Comparison of ENCODE assay signal across 37 cellular contexts in the genomic region with DNA sequence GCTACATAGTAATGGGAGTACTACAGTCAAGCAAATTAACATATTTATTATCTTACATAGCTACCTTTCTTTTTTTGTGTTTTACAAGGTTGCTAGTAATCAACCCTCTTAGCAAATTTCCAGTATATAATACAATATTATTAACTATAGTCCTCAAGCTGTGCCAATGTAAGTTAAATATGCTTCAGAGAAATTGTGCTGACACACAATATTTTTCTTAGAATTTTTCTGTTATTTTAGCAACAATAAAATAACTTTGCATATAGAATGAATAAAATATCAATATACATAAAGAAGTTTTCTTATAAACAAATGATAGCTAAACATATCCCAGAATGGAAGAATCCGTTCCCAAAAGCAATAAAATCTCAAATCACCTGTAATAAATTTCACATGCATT.
"Had no signal": no experiment of that assay in that cellular context is flagged by ENCODE, and none has a peak within 500 bp of the region (broad histone marks: within the 10 kb centered on the region; RNA-seq: fewer than 3 reads in every experiment).

No MANE protein-coding gene starts in this region.

- H3K4me3 ChIP-seq: adrenal gland, body of pancreas, breast epithelium had no signal

- FAIRE-seq: astrocyte, TTC549 had no signal

- H3K27me3 Mint-ChIP-seq: activated B cell treated with CpG ODN at 0.5 μM for 24 hours; activated CD4-positive, alpha-beta memory T cell treated with anti-CD3 and anti-CD28 coated beads for 36 hours; activated CD4-positive, alpha-beta T cell treated with anti-CD3 and anti-CD28 coated beads, Interleukin-2, amount 10 ng/mL, durations not matched to agents 24 days and 14 days; activated CD8-positive, alpha-beta T cell treated with anti-CD3 and anti-CD28 coated beads for 36 hours; activated naive CD8-positive, alpha-beta T cell treated with anti-CD3 and anti-CD28 coated beads for 36 hours; activated T-helper 17 cell treated with anti-CD3 and anti-CD28 coated beads, Interleukin-2, amount 50 U/mL, for 72 hours had no signal

- H3K9me3 ChIP-seq: body of pancreas, breast epithelium had no signal

- ATAC-seq: activated CD8-positive, alpha-beta T cell treated with anti-CD3 and anti-CD28 coated beads for 36 hours; activated naive CD4-positive, alpha-beta T cell treated with anti-CD3 and anti-CD28 coated beads, Interleukin-2, amount 50 U/mL, for 72 hours; activated T-cell treated with anti-CD3 and anti-CD28 coated beads, Interleukin-2, amount 50 U/mL, for 4 hours; activated T-cell treated with anti-CD3 and anti-CD28 coated beads, Interleukin-2, amount 50 U/mL, for 72 hours; activated T-helper 17 cell treated with anti-CD3 and anti-CD28 coated beads, Interleukin-2, amount 50 U/mL, for 72 hours; body of pancreas had no signal

- H3K27ac ChIP-seq: adrenal gland, body of pancreas, brain microvascular endothelial cell, breast epithelium, VCaP had no signal

- DNase-seq: activated B cell treated with CpG ODN at 0.5 μM for 24 hours; activated CD4-positive, alpha-beta memory T cell treated with anti-CD3 and anti-CD28 coated beads for 36 hours; activated CD4-positive, alpha-beta T cell treated with anti-CD3 and anti-CD28 coated beads for 4 hours; activated CD4-positive, alpha-beta T cell treated with anti-CD3 and anti-CD28 coated beads, Interleukin-2, amount 10 ng/mL, durations not matched to agents 24 days and 14 days; activated CD4-positive, alpha-beta T cell treated with anti-CD3 and anti-CD28 coated beads, Interleukin-2, amount 50 U/mL, for 1 hour; activated CD4-positive, alpha-beta T cell treated with anti-CD3 and anti-CD28 coated beads, Interleukin-2, amount 50 U/mL, for 4 hours; activated CD4-positive, CD25-positive, alpha-beta regulatory T cell treated with anti-CD3 and anti-CD28 coated beads, Interleukin-2, amount 50 U/mL, for 72 hours; activated CD8-positive, alpha-beta memory T cell treated with anti-CD3 and anti-CD28 coated beads, Interleukin-2, amount 50 U/mL, for 4 hours; activated CD8-positive, alpha-beta T cell treated with anti-CD3 and anti-CD28 coated beads for 36 hours; activated effector memory CD4-positive, alpha-beta T cell treated with anti-CD3 and anti-CD28 coated beads, Interleukin-2, amount 50 U/mL, for 16 hours; activated gamma-delta T cell treated with Interleukin-2 at 50 U/mL for 16 hours; activated naive CD4-positive, alpha-beta T cell; activated naive CD4-positive, alpha-beta T cell treated with anti-CD3 and anti-CD28 coated beads for 36 hours; activated naive CD4-positive, alpha-beta T cell treated with anti-CD3 and anti-CD28 coated beads, Interleukin-2, amount 50 U/mL, for 16 hours; activated naive CD8-positive, alpha-beta T cell treated with anti-CD3 and anti-CD28 coated beads for 36 hours; activated T-cell treated with anti-CD3 and anti-CD28 coated beads for 4 hours; activated T-cell treated with anti-CD3 and anti-CD28 coated beads, Interleukin-2, amount 50 U/mL, for 1 hour; activated T-cell treated with anti-CD3 and anti-CD28 coated beads, Interleukin-2, amount 50 U/mL, for 4 hours; activated T-cell treated with anti-CD3 and anti-CD28 coated beads, Interleukin-2, amount 50 U/mL, for 72 hours; adrenal gland; amniotic stem cell; aorta; body of pancreas; brain microvascular endothelial cell; central memory CD4-positive, alpha-beta T cell; T-helper 1 cell; T-helper 2 cell; T-helper 9 cell had no signal

- H3K9me3 Mint-ChIP-seq: activated B cell treated with CpG ODN at 0.5 μM for 24 hours had no signal

- H3K27ac Mint-ChIP-seq: activated B cell treated with CpG ODN at 0.5 μM for 24 hours; activated CD4-positive, alpha-beta memory T cell treated with anti-CD3 and anti-CD28 coated beads for 36 hours; activated CD4-positive, alpha-beta T cell treated with anti-CD3 and anti-CD28 coated beads, Interleukin-2, amount 10 ng/mL, durations not matched to agents 24 days and 14 days; activated CD8-positive, alpha-beta T cell treated with anti-CD3 and anti-CD28 coated beads for 36 hours; activated naive CD4-positive, alpha-beta T cell treated with anti-CD3 and anti-CD28 coated beads for 36 hours; activated naive CD4-positive, alpha-beta T cell treated with anti-CD3 and anti-CD28 coated beads, Interleukin-2, amount 50 U/mL, for 72 hours; activated naive CD8-positive, alpha-beta T cell treated with anti-CD3 and anti-CD28 coated beads for 36 hours; activated T-cell treated with anti-CD3 and anti-CD28 coated beads, Interleukin-2, amount 50 U/mL, for 72 hours; activated T-helper 1 cell treated with anti-CD3 and anti-CD28 coated beads, Interleukin-12 subunit alpha, Interleukin-12 subunit beta, Interleukin-2, Interleukin-4 antibody, amounts not matched to agents 30 ng/mL and 10 ng/mL and 1 ng/mL, durations not matched to agents 14 hours and 24 hours and 36 hours; activated T-helper 17 cell treated with anti-CD3 and anti-CD28 coated beads, Interleukin-2, amount 50 U/mL, for 72 hours; T-helper 1 cell treated with Interleukin-12 subunit alpha and Interleukin-12 subunit beta and Interleukin-4 antibody, amounts not matched to agents 30 μg/mL and 1 μg/mL, for 36 hours; T-helper 2 cell treated with Interferon-gamma antibody and Interleukin-4, amounts not matched to agents 5 μg/mL and 100 μg/mL, for 36 hours had no signal

- H3K4me3 Mint-ChIP-seq: activated B cell treated with CpG ODN at 0.5 μM for 24 hours; activated CD4-positive, alpha-beta memory T cell treated with anti-CD3 and anti-CD28 coated beads for 36 hours; activated CD4-positive, alpha-beta T cell treated with anti-CD3 and anti-CD28 coated beads, Interleukin-2, amount 10 ng/mL, durations not matched to agents 24 days and 14 days; activated CD8-positive, alpha-beta T cell treated with anti-CD3 and anti-CD28 coated beads for 36 hours; activated naive CD4-positive, alpha-beta T cell treated with anti-CD3 and anti-CD28 coated beads for 36 hours; activated naive CD8-positive, alpha-beta T cell treated with anti-CD3 and anti-CD28 coated beads for 36 hours; activated T-cell treated with anti-CD3 and anti-CD28 coated beads, Interleukin-2, amount 50 U/mL, for 4 hours; activated T-cell treated with anti-CD3 and anti-CD28 coated beads, Interleukin-2, amount 50 U/mL, for 72 hours; activated T-helper 1 cell treated with anti-CD3 and anti-CD28 coated beads, Interleukin-12 subunit alpha, Interleukin-12 subunit beta, Interleukin-2, Interleukin-4 antibody, amounts not matched to agents 30 ng/mL and 10 ng/mL and 1 ng/mL, durations not matched to agents 14 hours and 24 hours and 36 hours; activated T-helper 17 cell treated with anti-CD3 and anti-CD28 coated beads, Interleukin-2, amount 50 U/mL, for 72 hours; T-helper 1 cell treated with Interleukin-12 subunit alpha and Interleukin-12 subunit beta and Interleukin-4 antibody, amounts not matched to agents 30 μg/mL and 1 μg/mL, for 36 hours; T-helper 2 cell treated with Interferon-gamma antibody and Interleukin-4, amounts not matched to agents 5 μg/mL and 100 μg/mL, for 36 hours had no signal

- H3K4me1 Mint-ChIP-seq: activated B cell treated with CpG ODN at 0.5 μM for 24 hours; activated CD4-positive, alpha-beta T cell treated with anti-CD3 and anti-CD28 coated beads, Interleukin-2, amount 10 ng/mL, durations not matched to agents 24 days and 14 days; activated naive CD8-positive, alpha-beta T cell treated with anti-CD3 and anti-CD28 coated beads for 36 hours; activated T-helper 17 cell treated with anti-CD3 and anti-CD28 coated beads, Interleukin-2, amount 50 U/mL, for 72 hours had no signal

- H3K27me3 ChIP-seq: adrenal gland, body of pancreas, brain microvascular endothelial cell, breast epithelium had no signal

- H3K36me3 Mint-ChIP-seq: activated CD4-positive, alpha-beta memory T cell treated with anti-CD3 and anti-CD28 coated beads for 36 hours; activated naive CD4-positive, alpha-beta T cell treated with anti-CD3 and anti-CD28 coated beads, Interleukin-2, amount 50 U/mL, for 72 hours; activated naive CD8-positive, alpha-beta T cell treated with anti-CD3 and anti-CD28 coated beads for 36 hours had no signal

- H3K4me1 ChIP-seq: adrenal gland, body of pancreas, breast epithelium had no signal

- H3K36me3 ChIP-seq: adrenal gland, brain microvascular endothelial cell, breast epithelium had no signal
